16 cellular contexts compared by ENCODE assay signal in genomic region chr2:65344689-65345088, GRCh38.
"Had no signal": no experiment of that assay in that cellular context is flagged by ENCODE, and none has a peak within 500 bp of the region (broad histone marks: within the 10 kb centered on the region; RNA-seq: fewer than 3 reads in every experiment).

No MANE protein-coding gene starts in this region.

- H3K27ac ChIP-seq: uterus had no signal

- H3K9me3 Mint-ChIP-seq: activated CD4-positive, alpha-beta memory T cell treated with anti-CD3 and anti-CD28 coated beads, Interleukin-2, amount 10 ng/mL, durations not matched to agents 7 days and 5 days; stimulated activated naive CD8-positive, alpha-beta T cell treated with anti-CD3 and anti-CD28 coated beads, Interleukin-15, amount 100 ng/mL, for 72 hours had no signal

- H3K4me3 ChIP-seq: mucosa of descending colon, uterus had no signal

- H3K9me3 ChIP-seq: mucosa of descending colon, uterus had no signal

- H3K27me3 ChIP-seq: uterus had no signal

- FAIRE-seq: endometrium, islet of Langerhans had no signal

- H3K4me1 ChIP-seq: uterus had no signal

- H3K4me3 Mint-ChIP-seq: activated CD4-positive, alpha-beta memory T cell treated with anti-CD3 and anti-CD28 coated beads, Interleukin-2, amount 10 ng/mL, durations not matched to agents 7 days and 5 days; activated naive CD8-positive, alpha-beta T cell treated with anti-CD3 and anti-CD28 coated beads, Interleukin-2, amount 10 ng/mL, durations not matched to agents 7 days and 5 days; nephron; stimulated activated naive CD8-positive, alpha-beta T cell treated with anti-CD3 and anti-CD28 coated beads, Interleukin-15, amount 100 ng/mL, for 72 hours had no signal

- H3K36me3 ChIP-seq: uterus had no signal

- ATAC-seq: esophagus mucosa; mucosa of descending colon; stimulated activated naive CD8-positive, alpha-beta T cell treated with anti-CD3 and anti-CD28 coated beads, Interleukin-15, amount 100 ng/mL, for 72 hours had no signal

- H3K27me3 Mint-ChIP-seq: activated CD4-positive, alpha-beta memory T cell treated with anti-CD3 and anti-CD28 coated beads, Interleukin-2, amount 10 ng/mL, durations not matched to agents 7 days and 5 days had no signal

- H3K27ac Mint-ChIP-seq: activated CD4-positive, alpha-beta memory T cell treated with anti-CD3 and anti-CD28 coated beads, Interleukin-2, amount 10 ng/mL, durations not matched to agents 7 days and 5 days; activated naive CD8-positive, alpha-beta T cell treated with anti-CD3 and anti-CD28 coated beads, Interleukin-2, amount 10 ng/mL, durations not matched to agents 7 days and 5 days; activated T-cell treated with anti-CD3 and anti-CD28 coated beads, Interleukin-2, amount 50 U/mL, for 72 hours; nephron; stimulated activated naive CD8-positive, alpha-beta T cell treated with anti-CD3 and anti-CD28 coated beads, Interleukin-15, amount 100 ng/mL, for 72 hours had no signal

- DNase-seq: activated CD4-positive, alpha-beta memory T cell treated with anti-CD3 and anti-CD28 coated beads, Interleukin-2, amount 10 ng/mL, durations not matched to agents 7 days and 5 days; activated naive CD8-positive, alpha-beta T cell treated with anti-CD3 and anti-CD28 coated beads, Interleukin-2, amount 10 ng/mL, durations not matched to agents 7 days and 5 days; activated T-cell treated with anti-CD3 and anti-CD28 coated beads, Interleukin-2, amount 50 U/mL, for 72 hours; anterior cingulate cortex; foreskin fibroblast; head of caudate nucleus; mammary epithelial cell; mucosa of descending colon; stimulated activated CD4-positive, alpha-beta T cell treated with anti-CD3 and anti-CD28 coated beads, Interleukin-15, amount 100 ng/mL, for 24 hours; stimulated activated CD4-positive, alpha-beta T cell treated with anti-CD3 and anti-CD28 coated beads, Interleukin-4, amount 100 ng/mL, for 24 hours; stimulated activated naive CD8-positive, alpha-beta T cell treated with anti-CD3 and anti-CD28 coated beads, Interleukin-15, amount 100 ng/mL, for 72 hours; uterus had no signal
